Comparison of ENCODE assay signal across 20 cellular contexts in genomic region chr11:103978588-103979580, GRCh38. TPM values are rescaled to one million over a fixed set of nuclear protein-coding genes. Genes with fewer than 3 reads are reported as not detected.
"Had no signal": no experiment of that assay in that cellular context is flagged by ENCODE, and none has a peak within 500 bp of the region (broad histone marks: within the 10 kb centered on the region; RNA-seq: fewer than 3 reads in every experiment).

No MANE protein-coding gene starts in this region.

- H2AFZ ChIP-seq: hepatocyte had no signal

- H3K4me1 ChIP-seq: right atrium auricular region, suprapubic skin, upper lobe of left lung had no signal

- H3K4me1 Mint-ChIP-seq: memory B cell, nephron progenitor cell had no signal

- H3K27ac ChIP-seq: hepatocyte, right atrium auricular region, suprapubic skin, upper lobe of left lung had no signal

- H3K4me2 ChIP-seq: hepatocyte had no signal

- H3K27me3 Mint-ChIP-seq: memory B cell; stimulated activated naive CD8-positive, alpha-beta T cell treated with anti-CD3 and anti-CD28 coated beads, Interleukin-15, Interleukin-2, amounts not matched to agents 100 ng/mL and 50 ng/mL, for 24 hours had no signal

- H3K27me3 ChIP-seq: hepatocyte, right atrium auricular region, suprapubic skin, upper lobe of left lung had no signal

- DNase-seq: activated naive CD4-positive, alpha-beta T cell treated with Interleukin-2 at 50 U/mL for 16 hours; activated T-cell treated with anti-CD3 and anti-CD28 coated beads for 4 hours; erythroblast; islet precursor cell; left ventricle myocardium superior; nephron progenitor cell; occipital lobe; small intestine; upper lobe of left lung had no signal

- H3K9me3 ChIP-seq: right atrium auricular region, suprapubic skin, upper lobe of left lung had no signal

- H3K27ac Mint-ChIP-seq: memory B cell; nephron progenitor cell; stimulated activated naive CD8-positive, alpha-beta T cell treated with anti-CD3 and anti-CD28 coated beads, Interleukin-15, Interleukin-2, amounts not matched to agents 100 ng/mL and 50 ng/mL, for 24 hours; T-helper 2 cell treated with Interferon-gamma antibody and Interleukin-4, amounts not matched to agents 5 μg/mL and 100 μg/mL, for 36 hours had no signal

- H3K4me3 ChIP-seq: hepatocyte, right atrium auricular region, suprapubic skin, upper lobe of left lung had no signal

- ATAC-seq: activated CD4-positive, CD25-positive, alpha-beta regulatory T cell treated with anti-CD3 and anti-CD28 coated beads, Interleukin-2, amount 50 U/mL, for 24 hours; left ventricle myocardium superior had no signal

- H3K36me3 Mint-ChIP-seq: memory B cell had no signal

- H3K4me3 Mint-ChIP-seq: memory B cell; nephron progenitor cell; stimulated activated naive CD8-positive, alpha-beta T cell treated with anti-CD3 and anti-CD28 coated beads, Interleukin-15, Interleukin-2, amounts not matched to agents 100 ng/mL and 50 ng/mL, for 24 hours; T-helper 2 cell treated with Interferon-gamma antibody and Interleukin-4, amounts not matched to agents 5 μg/mL and 100 μg/mL, for 36 hours had no signal

- H3K36me3 ChIP-seq: right atrium auricular region, suprapubic skin, upper lobe of left lung had no signal

- H3K9me3 Mint-ChIP-seq: memory B cell; stimulated activated naive CD8-positive, alpha-beta T cell treated with anti-CD3 and anti-CD28 coated beads, Interleukin-15, Interleukin-2, amounts not matched to agents 100 ng/mL and 50 ng/mL, for 24 hours; T-helper 2 cell treated with Interferon-gamma antibody and Interleukin-4, amounts not matched to agents 5 μg/mL and 100 μg/mL, for 36 hours had no signal

RNA-seq across cellular contexts. Expression of gene DDI1, which starts 57.6 kb away (rescaled TPM):
- total RNA-seq: activated CD8-positive, alpha-beta memory T cell treated with anti-CD3 and anti-CD28 coated beads for 36 hours; chondrocyte; dermis microvascular lymphatic vessel endothelial cell; hepatocyte; left ventricle myocardium superior; occipital lobe; posterior vena cava; right atrium auricular region; suprapubic skin; upper lobe of left lung had no signal
- polyA plus RNA-seq: small intestine had no signal
